ENCODE assay signal across 15 cellular contexts in the genomic region with DNA sequence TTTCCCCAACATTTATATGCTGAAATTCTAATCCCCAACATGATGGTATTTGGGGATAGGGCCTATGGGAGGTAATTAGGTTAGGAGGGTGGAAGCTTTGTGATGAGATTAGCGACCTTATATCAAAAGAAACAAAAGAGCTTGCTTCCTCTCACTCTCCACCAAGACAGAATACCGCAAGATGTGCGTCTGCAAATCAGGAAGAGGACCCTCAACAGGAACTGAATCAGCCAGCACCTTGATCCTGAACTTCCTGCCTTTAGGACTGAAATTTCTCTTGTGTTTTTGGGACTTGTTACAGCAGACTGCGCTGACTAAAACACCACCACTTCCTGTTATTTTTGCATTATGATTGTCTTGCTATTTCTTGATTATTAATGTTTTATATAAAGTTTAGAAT.
"Had no signal": no experiment of that assay in that cellular context is flagged by ENCODE, and none has a peak within 500 bp of the region (broad histone marks: within the 10 kb centered on the region; RNA-seq: fewer than 3 reads in every experiment).

No MANE protein-coding gene starts in this region.

- H3K9me3 ChIP-seq: ovary, sigmoid colon, testis, upper lobe of left lung had no signal

- H3K27me3 ChIP-seq: ovary, sigmoid colon, spleen, testis, upper lobe of left lung had no signal

- H3K36me3 ChIP-seq: ovary, sigmoid colon, spleen, upper lobe of left lung had no signal

- ATAC-seq: activated CD4-positive, alpha-beta T cell treated with anti-CD3 and anti-CD28 coated beads for 36 hours; activated CD8-positive, alpha-beta T cell treated with anti-CD3 and anti-CD28 coated beads for 36 hours; activated T-cell treated with anti-CD3 and anti-CD28 coated beads, Interleukin-2, amount 50 U/mL, for 4 hours; stimulated activated naive CD8-positive, alpha-beta T cell treated with anti-CD3 and anti-CD28 coated beads, Interleukin-15, amount 100 ng/mL, for 72 hours had no signal

- H3K27ac ChIP-seq: ovary, sigmoid colon, spleen, testis, upper lobe of left lung had no signal

- H3K4me3 ChIP-seq: ovary, sigmoid colon, spleen, upper lobe of left lung had no signal

- DNase-seq: activated CD4-positive, alpha-beta T cell treated with anti-CD3 and anti-CD28 coated beads for 36 hours; activated CD8-positive, alpha-beta T cell treated with anti-CD3 and anti-CD28 coated beads for 36 hours; activated effector memory CD4-positive, alpha-beta T cell treated with Interleukin-2 at 50 U/mL for 16 hours; activated naive CD4-positive, alpha-beta T cell treated with anti-CD3 and anti-CD28 coated beads, Interleukin-2, amount 50 U/mL, for 16 hours; activated T-cell treated with anti-CD3 and anti-CD28 coated beads, Interleukin-2, amount 50 U/mL, for 4 hours; foreskin fibroblast; glutamatergic neuron; hypothalamus; ovary; sigmoid colon; spleen; stimulated activated naive CD8-positive, alpha-beta T cell treated with anti-CD3 and anti-CD28 coated beads, Interleukin-15, amount 100 ng/mL, for 72 hours; T-helper 9 cell; testis; upper lobe of left lung had no signal

- H3K4me1 ChIP-seq: sigmoid colon, spleen, testis, upper lobe of left lung had no signal
